8 cellular contexts compared by ENCODE assay signal in the genomic region with DNA sequence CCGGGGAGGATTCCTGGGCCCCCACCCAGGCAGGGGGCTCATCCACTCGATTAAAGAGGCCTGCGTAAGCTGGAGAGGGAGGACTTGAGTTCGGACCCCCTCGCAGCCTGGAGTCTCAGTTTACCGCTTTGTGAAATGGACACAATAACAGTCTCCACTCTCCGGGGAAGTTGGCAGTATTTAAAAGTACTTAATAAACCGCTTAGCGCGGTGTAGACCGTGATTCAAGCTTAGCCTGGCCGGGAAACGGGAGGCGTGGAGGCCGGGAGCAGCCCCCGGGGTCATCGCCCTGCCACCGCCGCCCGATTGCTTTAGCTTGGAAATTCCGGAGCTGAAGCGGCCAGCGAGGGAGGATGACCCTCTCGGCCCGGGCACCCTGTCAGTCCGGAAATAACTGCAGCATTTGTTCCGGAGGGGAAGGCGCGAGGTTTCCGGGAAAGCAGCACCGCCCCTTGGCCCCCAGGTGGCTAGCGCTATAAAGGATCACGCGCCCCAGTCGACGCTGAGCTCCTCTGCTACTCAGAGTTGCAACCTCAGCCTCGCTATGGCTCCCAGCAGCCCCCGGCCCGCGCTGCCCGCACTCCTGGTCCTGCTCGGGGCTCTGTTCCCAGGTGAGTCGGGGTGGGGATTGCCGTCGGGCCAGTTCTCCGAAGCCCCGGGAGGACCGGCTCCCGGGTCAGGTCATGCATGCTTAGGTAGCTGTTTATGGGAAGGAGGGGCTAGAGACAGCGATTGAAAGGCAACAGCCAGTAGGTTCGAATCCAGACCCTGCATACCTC. TPM values are rescaled to one million over a fixed set of nuclear protein-coding genes. Genes with fewer than 3 reads are reported as not detected.
DNase-seq lines count a peak whose midpoint lies in the region; ATAC-seq lines count a peak whose summit lies in the region.

A gene with protein sequence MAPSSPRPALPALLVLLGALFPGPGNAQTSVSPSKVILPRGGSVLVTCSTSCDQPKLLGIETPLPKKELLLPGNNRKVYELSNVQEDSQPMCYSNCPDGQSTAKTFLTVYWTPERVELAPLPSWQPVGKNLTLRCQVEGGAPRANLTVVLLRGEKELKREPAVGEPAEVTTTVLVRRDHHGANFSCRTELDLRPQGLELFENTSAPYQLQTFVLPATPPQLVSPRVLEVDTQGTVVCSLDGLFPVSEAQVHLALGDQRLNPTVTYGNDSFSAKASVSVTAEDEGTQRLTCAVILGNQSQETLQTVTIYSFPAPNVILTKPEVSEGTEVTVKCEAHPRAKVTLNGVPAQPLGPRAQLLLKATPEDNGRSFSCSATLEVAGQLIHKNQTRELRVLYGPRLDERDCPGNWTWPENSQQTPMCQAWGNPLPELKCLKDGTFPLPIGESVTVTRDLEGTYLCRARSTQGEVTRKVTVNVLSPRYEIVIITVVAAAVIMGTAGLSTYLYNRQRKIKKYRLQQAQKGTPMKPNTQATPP (plus strand): TSS at position 505 of the 779 bp plus-strand sequence. CDS start 40 bp downstream, at position 545.

- peak within 1 kb of the TSS; percentile 79 for H2AFZ ChIP-seq in GM23248

- no peaks in the 10 kb centered on the region for H3F3A ChIP-seq in GM23248 (ENCODE audit: insufficient read depth)

- H4K8ac ChIP-seq in mesendoderm (ENCODE audit: low read depth, low read length), result no peak within 1 kb of the TSS

- H2BK15ac ChIP-seq in mesendoderm (replicated peaks; ENCODE audit: low read depth), result no peak within 1 kb of the TSS

- H3K9me2 ChIP-seq in GM23248 (ENCODE audit: insufficient read depth), result no peaks in the 10 kb centered on the region

- H4K5ac ChIP-seq in mesendoderm (ENCODE audit: low read length), result no peak within 1 kb of the TSS

- no peak within 1 kb of the TSS for H3K23ac ChIP-seq in mesendoderm (ENCODE audit: low read length)

- peak within 1 kb of the TSS; percentile 73 for H3K9ac ChIP-seq in GM23248
- peak within 1 kb of the TSS; percentile 50 for H3K9ac ChIP-seq in mesendoderm (ENCODE audit: low read length)

- peak within 1 kb of the TSS; percentile 57 for H3K4ac ChIP-seq in mesendoderm (ENCODE audit: low read depth, low read length)

- WGBS in GM23248 (ENCODE audit: low coverage in 1 of 2, low lambda C conversion rate in 2 of 2, missing lambda C conversion rate in 2 of 2), 2 experiments, result 4 to 5% methylated on average over 51 of the region's 51 CpGs
- 6% methylated on average over 51 of the region's 51 CpGs for WGBS in ectodermal cell, 2 experiments
- WGBS in mesendoderm (ENCODE audit: extremely low coverage, insufficient coverage, low lambda C conversion rate), result no CpG with 5 or more reads among the region's 51 CpGs

- DNase-seq in GDM1 (lab: John Stamatoyannopoulos, UW), result peak; percentile 30
- peak; percentile 78 for DNase-seq in GM23248
- DNase-seq in NCI-H146 (lab: John Stamatoyannopoulos, UW), result peak; percentile 45
- peak; percentile 82 to 87 for DNase-seq in activated CD4-positive, alpha-beta T cell treated with anti-CD3 and anti-CD28 coated beads, Interleukin-2, amount 50 U/mL, for 48 hours
- DNase-seq in mesendoderm, result peak; percentile 79
- DNase-seq in stimulated activated CD8-positive, alpha-beta memory T cell treated with anti-CD3 and anti-CD28 coated beads, Interleukin-7, amount 100 ng/mL, for 4 hours (ENCODE audit: low read depth in 2 of 2), result peak; percentile 65 to 74

- H3K4me1 ChIP-seq in GM23248 (ENCODE audit: insufficient read depth), result no peaks in the 10 kb centered on the region
- no peaks in the 10 kb centered on the region for H3K4me1 ChIP-seq in ectodermal cell (ENCODE audit: control insufficient read depth, insufficient read depth, low read length)
- H3K4me1 ChIP-seq in mesendoderm (ENCODE audit: control insufficient read depth, low read depth, low read length), result no peaks in the 10 kb centered on the region

- H3K4me2 ChIP-seq in GM23248 (ENCODE audit: unreplicated experiment), result peak within 1 kb of the TSS; percentile 69
- peak within 1 kb of the TSS; percentile 37 for H3K4me2 ChIP-seq in mesendoderm (ENCODE audit: low read length)

- H3K79me2 ChIP-seq in GM23248 (ENCODE audit: insufficient read depth) (no peaks in the 10 kb centered on the region), mesendoderm (ENCODE audit: control insufficient read depth, insufficient read depth, low read length) (no peaks in the 10 kb centered on the region)

- H3K4me3 ChIP-seq in GM23248, result peak within 1 kb of the TSS; percentile 58
- peak within 1 kb of the TSS; percentile 11 for H3K4me3 ChIP-seq in ectodermal cell (ENCODE audit: insufficient read depth, low read depth, low read length)
- no peak within 1 kb of the TSS for H3K4me3 ChIP-seq in mesendoderm (ENCODE audit: low read length)

- peak within 1 kb of the TSS; percentile 65 for H3K56ac ChIP-seq in mesendoderm (ENCODE audit: low read length)

- no peaks in the 10 kb centered on the region for H4K20me1 ChIP-seq in GM23248 (ENCODE audit: insufficient read depth)

- peak within 1 kb of the TSS; percentile 85 for H3K18ac ChIP-seq in mesendoderm (ENCODE audit: low read length)

- no peaks in the 10 kb centered on the region for H3K9me3 ChIP-seq in GM23248 (ENCODE audit: low read depth)
- H3K9me3 ChIP-seq in ectodermal cell (ENCODE audit: control insufficient read depth, low read length), result no peaks in the 10 kb centered on the region

- no peak for ATAC-seq in GM18870 (IDR thresholded peaks at IDR 0.05; ENCODE audit: unreplicated experiment)

- no peak within 1 kb of the TSS for H2BK120ac ChIP-seq in mesendoderm (ENCODE audit: low read depth, low read length)

- no peaks in the 10 kb centered on the region for H3K79me1 ChIP-seq in mesendoderm (ENCODE audit: low read length)

- no peak within 1 kb of the TSS for H2BK5ac ChIP-seq in mesendoderm (ENCODE audit: low read length)

- H3K27ac ChIP-seq in GM23248 (peak within 1 kb of the TSS; percentile 8), ectodermal cell (ENCODE audit: insufficient read depth, low read depth, low read length, poor library complexity, severe bottlenecking) (no peak within 1 kb of the TSS), mesendoderm (ENCODE audit: low read depth, low read length) (no peak within 1 kb of the TSS)

- in situ Hi-C loops in GM23248 (cut with MboI), result loop anchor here (5.0 kb wide), 1 partner anchor 116 kb away; no protein-coding TSS in a partner anchor

- no peak within 1 kb of the TSS for H2AK5ac ChIP-seq in mesendoderm (ENCODE audit: low read length)

- no peaks in the 10 kb centered on the region for H3K36me3 ChIP-seq in GM23248 (ENCODE audit: low read depth)
- no peaks in the 10 kb centered on the region for H3K36me3 ChIP-seq in ectodermal cell (ENCODE audit: control insufficient read depth, insufficient read depth, low read length)
- H3K36me3 ChIP-seq in mesendoderm (ENCODE audit: control insufficient read depth, insufficient read depth, low read length), result no peaks in the 10 kb centered on the region

- H3K27me3 ChIP-seq in GM23248 (replicated peaks; ENCODE audit: insufficient read depth) (no peaks in the 10 kb centered on the region), ectodermal cell (ENCODE audit: control insufficient read depth, insufficient read depth, low read length, poor library complexity, severe bottlenecking) (peaks cover 38% of the 10 kb centered on the region), mesendoderm (ENCODE audit: insufficient read depth, low read length, poor library complexity) (peaks cover 6% of the 10 kb centered on the region)

RNA-seq across cellular contexts. Expression of the gene that starts here (rescaled TPM):
- 21.6 and 22.3 TPM in 2 replicates for total RNA-seq in GM23248 (2014; rRNA removed; shearing (Covaris generic))
- 23.6 and 24.4 TPM in 2 replicates for polyA plus RNA-seq in GM23248 (2016; fragmentation: Nextera tagmentation; extraction: Ambion mirVana)
- polyA plus RNA-seq in ectodermal cell (2013, experiment 1 of 4), result 1.9 TPM
- polyA plus RNA-seq in ectodermal cell (2013, experiment 2 of 4), result 1.8 TPM
- 1.3 TPM for polyA plus RNA-seq in ectodermal cell (2013, experiment 3 of 4)
- polyA plus RNA-seq in ectodermal cell (2013, experiment 4 of 4), result 2.1 TPM
- 0.88 TPM for polyA plus RNA-seq in mesendoderm (2013, experiment 1 of 2)
- 1.0 TPM for polyA plus RNA-seq in mesendoderm (2013, experiment 2 of 2)

Comparison
In these comparisons a context has a peak if more than half of its experiments do, and no peak if none do; other contexts are left out.
1. DNase-seq: peak in every context shown above with its lines; median percentile 84 in activated CD4-positive, alpha-beta T cell treated with anti-CD3 and anti-CD28 coated beads, Interleukin-2, amount 50 U/mL, for 48 hours; 79 in mesendoderm; 78 in GM23248; 70 in stimulated activated CD8-positive, alpha-beta memory T cell treated with anti-CD3 and anti-CD28 coated beads, Interleukin-7, amount 100 ng/mL, for 4 hours; 45 in NCI-H146; 30 in GDM1.